20 cellular contexts compared by ENCODE assay signal in genomic region chr18:58895385-58895784, GRCh38. TPM values are rescaled to one million over a fixed set of nuclear protein-coding genes. Genes with fewer than 3 reads are reported as not detected.
DNase-seq lines count a peak whose midpoint lies in the region; ATAC-seq and TF ChIP-seq lines count a peak whose summit lies in the region.
"Had no signal": no experiment of that assay in that cellular context is flagged by ENCODE, and none has a peak within 500 bp of the region (broad histone marks: within the 10 kb centered on the region; RNA-seq: fewer than 3 reads in every experiment).

No MANE protein-coding gene starts in this region.

- H3K4me1 ChIP-seq in mesodermal cell (ENCODE audit: control insufficient read depth, insufficient read depth, low read length, poor library complexity, severe bottlenecking) (peaks cover 18% of the 10 kb centered on the region), MM.1S (ENCODE audit: low read length) (peaks cover 7% of the 10 kb centered on the region)
- H3K4me1 ChIP-seq: pancreas had no signal

- H3K27ac ChIP-seq in mesodermal cell (ENCODE audit: low read depth, low read length, severe bottlenecking): peak overlapping the region; percentile 6
- peak overlapping the region; percentile 32 for H3K27ac ChIP-seq in substantia nigra (ENCODE audit: low read depth, low read length, poor library complexity, severe bottlenecking)
- no peak overlapping the region for H3K27ac ChIP-seq in MM.1S (ENCODE audit: low read length)
- H3K27ac ChIP-seq: 22Rv1, gastroesophageal sphincter, pancreas, testis, VCaP had no signal

- WGBS in mesodermal cell (ENCODE audit: insufficient coverage in 2 of 2), 2 experiments: 100% methylated on average over 3 of the region's 6 CpGs; no CpG with 5 or more reads in 1 of the 2 experiments

- no peaks in the 10 kb centered on the region for H4K20me1 ChIP-seq in MM.1S (ENCODE audit: insufficient read depth, low read length)

- no peak overlapping the region for H3K9ac ChIP-seq in MM.1S (ENCODE audit: low read length)

- H3F3A ChIP-seq in MM.1S (ENCODE audit: insufficient read depth, low read length): no peaks in the 10 kb centered on the region

- H3K4me1 Mint-ChIP-seq in brain: peaks cover 82% of the 10 kb centered on the region

- H3K9me2 ChIP-seq in MM.1S (replicated peaks; ENCODE audit: insufficient read depth, low read length): no peaks in the 10 kb centered on the region

- H3K27me3 Mint-ChIP-seq in brain: no peaks in the 10 kb centered on the region

- no peak overlapping the region for H3K4me2 ChIP-seq in MM.1S (ENCODE audit: low read depth, low read length)

- ATAC-seq in GM19023 (IDR thresholded peaks at IDR 0.05; ENCODE audit: unreplicated experiment) (no peak), GM18520 (IDR thresholded peaks at IDR 0.05; ENCODE audit: unreplicated experiment) (no peak)
- ATAC-seq: activated CD8-positive, alpha-beta T cell treated with anti-CD3 and anti-CD28 coated beads, Interleukin-2, amount 10 ng/mL, durations not matched to agents 7 days and 5 days; gastroesophageal sphincter; pancreas; T-cell had no signal

- H3K79me2 ChIP-seq in MM.1S (ENCODE audit: low read length): no peaks in the 10 kb centered on the region

- H3K36me3 Mint-ChIP-seq in brain: peaks cover 77% of the 10 kb centered on the region

- DNase-seq in NCI-H82 (lab: John Stamatoyannopoulos, UW) (peak; percentile 27), NCI-H82 treated with DMSO at 0.1 percent for 48 hours (lab: John Stamatoyannopoulos, UW; ENCODE audit: unreplicated experiment) (no peak), substantia nigra (lab: John Stamatoyannopoulos, UW) (peak in 4 of 49 donors; percentile 8 to 35 (median 22)), MM.1S (no peak)
- DNase-seq: activated CD8-positive, alpha-beta T cell treated with anti-CD3 and anti-CD28 coated beads, Interleukin-2, amount 10 ng/mL, durations not matched to agents 7 days and 5 days; activated naive CD4-positive, alpha-beta T cell treated with anti-CD3 and anti-CD28 coated beads, Interleukin-2, amount 50 U/mL, for 16 hours; activated T-cell treated with anti-CD3 and anti-CD28 coated beads, Interleukin-2, amount 50 U/mL, for 48 hours; Calu3; NCI-H1417 treated with DMSO at 0.1 percent for 48 hours; NCI-H2227 treated with DMSO at 0.1 percent for 48 hours; pancreas; T-cell had no signal

- TF ChIP-seq CTCF in brain (conservative IDR thresholded peaks at IDR 0.05) (no peak), MM.1S (IDR thresholded peaks at IDR 0.05; ENCODE audit: low read length) (no peak)

- H3K4me3 Mint-ChIP-seq in brain: peak overlapping the region in 1 of 5 experiments; percentile 44
- H3K4me3 Mint-ChIP-seq: activated CD8-positive, alpha-beta T cell treated with anti-CD3 and anti-CD28 coated beads, Interleukin-2, amount 10 ng/mL, durations not matched to agents 7 days and 5 days; T-cell had no signal

- H3K36me3 ChIP-seq in mesodermal cell (ENCODE audit: control insufficient read depth, insufficient read depth, low read length): peaks cover 76% of the 10 kb centered on the region
- H3K36me3 ChIP-seq in MM.1S (replicated peaks; ENCODE audit: insufficient read depth, low read length): no peaks in the 10 kb centered on the region
- H3K36me3 ChIP-seq: pancreas had no signal

- peak overlapping the region; percentile 49 to 81 (median 69) for H3K27ac Mint-ChIP-seq in brain
- H3K27ac Mint-ChIP-seq: activated CD8-positive, alpha-beta T cell treated with anti-CD3 and anti-CD28 coated beads, Interleukin-2, amount 10 ng/mL, durations not matched to agents 7 days and 5 days had no signal

- no peaks in the 10 kb centered on the region for H3K27me3 ChIP-seq in MM.1S (replicated peaks; ENCODE audit: insufficient read depth, low read length)
- H3K27me3 ChIP-seq: gastroesophageal sphincter, pancreas, testis had no signal

- H3K9me3 Mint-ChIP-seq in brain: no peaks in the 10 kb centered on the region
- H3K9me3 Mint-ChIP-seq: T-cell had no signal

- H3K4me3 ChIP-seq in mesodermal cell (ENCODE audit: extremely low read depth, insufficient read depth, low read length, poor library complexity, severe bottlenecking) (no peak overlapping the region), MM.1S (ENCODE audit: low read length) (no peak overlapping the region)
- H3K4me3 ChIP-seq: gastroesophageal sphincter, pancreas, testis had no signal

- no peaks in the 10 kb centered on the region for H3K9me3 ChIP-seq in mesodermal cell (ENCODE audit: control insufficient read depth, low read length)
- H3K9me3 ChIP-seq in MM.1S (replicated peaks; ENCODE audit: insufficient read depth, low read length): no peaks in the 10 kb centered on the region
- H3K9me3 ChIP-seq: gastroesophageal sphincter, pancreas, testis had no signal

- H2AFZ ChIP-seq in MM.1S (ENCODE audit: low read length): no peak overlapping the region

RNA-seq across cellular contexts. Expression of gene ZNF532, which starts 30.7 kb away (rescaled TPM):
- 51.6 TPM for polyA plus RNA-seq in brain (ENCODE audit: insufficient read depth, low read depth, low replicate concordance)
- polyA plus RNA-seq in mesodermal cell (2013, experiment 1 of 2): 103 TPM
- polyA plus RNA-seq in mesodermal cell (2013, experiment 2 of 2): 94.7 TPM
